In genomic region chr7:110842796-110843195, GRCh38 we compare ENCODE assay signal across 29 cellular contexts.
"Had no signal": no experiment of that assay in that cellular context is flagged by ENCODE, and none has a peak within 500 bp of the region (broad histone marks: within the 10 kb centered on the region; RNA-seq: fewer than 3 reads in every experiment).

No MANE protein-coding gene starts in this region.

- H3K4me3 ChIP-seq: left ventricle myocardium inferior, lung, neural progenitor cell, ovary, right atrium auricular region, skin epidermis, stomach, testis, thyroid gland, transverse colon, upper lobe of left lung, vagina had no signal

- H3K27ac ChIP-seq: left ventricle myocardium inferior, neural progenitor cell, neutrophil, ovary, right atrium auricular region, skin epidermis, stomach, testis, thyroid gland, transverse colon, upper lobe of left lung, vagina had no signal

- H2AFZ ChIP-seq: neural progenitor cell had no signal

- H3K4me1 ChIP-seq: stomach, testis, thyroid gland, transverse colon, upper lobe of left lung, vagina had no signal

- H3K4me3 Mint-ChIP-seq: immature natural killer cell; mesothelial cell of epicardium; naive B cell; natural killer cell; nephron progenitor cell; neural progenitor cell; stimulated activated naive B cell treated with anti-CD40 and anti-IgM and Interleukin-4, amounts not matched to agents 10 μg/mL and 1 μg/mL and 100 μg/mL, for 72 hours had no signal

- ATAC-seq: natural killer cell; sciatic nerve; stimulated activated naive B cell treated with anti-CD40 and anti-IgM and Interleukin-4, amounts not matched to agents 10 μg/mL and 1 μg/mL and 100 μg/mL, for 72 hours; stimulated activated naive CD8-positive, alpha-beta T cell treated with anti-CD3 and anti-CD28 coated beads, Interleukin-15, Interleukin-2, amounts not matched to agents 100 U/mL and 50 U/mL, for 24 hours had no signal

- DNase-seq: hypothalamus; immature natural killer cell; islet precursor cell; left ventricle myocardium inferior; mesendoderm; naive B cell; natural killer cell; ovary; stimulated activated CD4-positive, alpha-beta T cell treated with anti-CD3 and anti-CD28 coated beads, Interleukin-12 subunit alpha, Interleukin-12 subunit beta, amount 100 ng/mL, for 4 hours; stimulated activated CD4-positive, alpha-beta T cell treated with anti-CD3 and anti-CD28 coated beads, Interleukin-15, amount 100 ng/mL, for 24 hours; stimulated activated CD4-positive, alpha-beta T cell treated with anti-CD3 and anti-CD28 coated beads, Interleukin-2, amount 100 ng/mL, for 24 hours; stimulated activated CD4-positive, alpha-beta T cell treated with anti-CD3 and anti-CD28 coated beads, Interleukin-4, amount 100 ng/mL, for 1 hour; stimulated activated naive B cell treated with anti-CD40 and anti-IgM and Interleukin-4, amounts not matched to agents 10 μg/mL and 1 μg/mL and 100 μg/mL, for 72 hours; stimulated activated naive CD8-positive, alpha-beta T cell treated with anti-CD3 and anti-CD28 coated beads, Interleukin-15, Interleukin-2, amounts not matched to agents 100 U/mL and 50 U/mL, for 24 hours; stomach; thyroid gland; transverse colon; upper lobe of left lung had no signal

- H3K9ac ChIP-seq: neural progenitor cell had no signal

- H3K4me1 Mint-ChIP-seq: immature natural killer cell; naive B cell; natural killer cell; stimulated activated naive B cell treated with anti-CD40 and anti-IgM and Interleukin-4, amounts not matched to agents 10 μg/mL and 1 μg/mL and 100 μg/mL, for 72 hours had no signal

- H3K27me3 Mint-ChIP-seq: naive B cell; progenitor cell of endocrine pancreas; stimulated activated naive B cell treated with anti-CD40 and anti-IgM and Interleukin-4, amounts not matched to agents 10 μg/mL and 1 μg/mL and 100 μg/mL, for 72 hours had no signal

- H3K27ac Mint-ChIP-seq: immature natural killer cell; mesothelial cell of epicardium; naive B cell; natural killer cell; nephron progenitor cell; neural progenitor cell; progenitor cell of endocrine pancreas; stimulated activated naive B cell treated with anti-CD40 and anti-IgM and Interleukin-4, amounts not matched to agents 10 μg/mL and 1 μg/mL and 100 μg/mL, for 72 hours had no signal

- H3K9me3 Mint-ChIP-seq: mesothelial cell of epicardium; naive B cell; nephron progenitor cell; neural progenitor cell; stimulated activated naive B cell treated with anti-CD40 and anti-IgM and Interleukin-4, amounts not matched to agents 10 μg/mL and 1 μg/mL and 100 μg/mL, for 72 hours had no signal

- H3K36me3 Mint-ChIP-seq: immature natural killer cell; mesothelial cell of epicardium; naive B cell; natural killer cell; neural progenitor cell; stimulated activated naive B cell treated with anti-CD40 and anti-IgM and Interleukin-4, amounts not matched to agents 10 μg/mL and 1 μg/mL and 100 μg/mL, for 72 hours had no signal

- H3K4me2 ChIP-seq: neural progenitor cell had no signal

- H3K36me3 ChIP-seq: left ventricle myocardium inferior, neural progenitor cell, neutrophil, ovary, right atrium auricular region, stomach, thyroid gland, transverse colon, upper lobe of left lung, vagina had no signal

- H3K9me3 ChIP-seq: left ventricle myocardium inferior, neutrophil, ovary, right atrium auricular region, stomach, testis, thyroid gland, transverse colon, upper lobe of left lung, vagina had no signal

- H3K27me3 ChIP-seq: neural progenitor cell, neutrophil, right atrium auricular region, stomach, testis, thyroid gland, transverse colon, upper lobe of left lung, vagina had no signal
